21 cellular contexts compared by ENCODE assay signal in the genomic region with DNA sequence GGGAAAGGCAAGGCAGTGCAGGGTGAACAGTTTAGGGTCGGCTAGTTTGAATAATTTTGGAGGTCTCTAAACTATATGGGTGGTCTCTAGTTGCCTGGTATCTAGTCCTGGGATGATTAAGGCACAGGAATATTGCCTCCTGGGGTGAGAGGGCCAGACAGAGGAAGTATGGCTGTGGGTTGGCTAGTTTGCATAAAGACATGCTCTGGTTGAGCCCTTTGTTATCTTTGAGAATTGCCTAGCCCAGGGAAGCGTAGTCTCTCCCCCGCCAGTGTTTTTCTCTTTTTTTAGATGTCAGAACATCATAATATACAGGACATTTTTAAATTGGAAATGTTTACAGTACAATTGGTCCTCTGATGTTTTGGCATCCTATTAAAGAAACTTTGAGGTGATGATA.
A peak's percentile ranks its signal among the peaks of the same experiment; 100 is the strongest.
DNase-seq lines count a peak whose midpoint lies in the region; ATAC-seq lines count a peak whose summit lies in the region.
"Had no signal": no experiment of that assay in that cellular context is flagged by ENCODE, and none has a peak within 500 bp of the region (broad histone marks: within the 10 kb centered on the region; RNA-seq: fewer than 3 reads in every experiment).

No MANE protein-coding gene starts in this region.

- ATAC-seq in GM18909 (IDR thresholded peaks at IDR 0.05; ENCODE audit: poor library complexity, unreplicated experiment), result peak; percentile 47
- peak; percentile 82 for ATAC-seq in HG02610 (IDR thresholded peaks at IDR 0.05; ENCODE audit: unreplicated experiment)
- no peak for ATAC-seq in HG02852 (IDR thresholded peaks at IDR 0.05; ENCODE audit: unreplicated experiment)

- DNase-seq in NCI-H526 treated with DMSO at 0.1 percent for 48 hours (lab: John Stamatoyannopoulos, UW), result peak; percentile 59
- peak; percentile 13 for DNase-seq in kidney glomerular epithelial cell (lab: John Stamatoyannopoulos, UW)
- DNase-seq in inferior parietal cortex (ENCODE audit: extremely low spot score), result no peak
- no peak for DNase-seq in SW 1271 (lab: John Stamatoyannopoulos, UW)
- DNase-seq: Caco-2; CD4-positive, alpha-beta T cell; DMS 273 treated with DMSO at 0.1 percent for 48 hours; DND-41; H7; Kasumi-1; NCI-H1694; NCI-H2081; NCI-H2171; NCI-H345; NCI-H524 treated with DMSO at 0.1 percent for 48 hours; PC-9; RPMI8226; SHP77 had no signal

Comparison
In these comparisons a context has a peak if more than half of its experiments do, and no peak if none do; other contexts are left out.
1. DNase-seq: peak in NCI-H526 treated with DMSO at 0.1 percent for 48 hours (single experiment) and kidney glomerular epithelial cell (single experiment); none in inferior parietal cortex (single experiment) and SW 1271 (0 of 2).